10 cellular contexts compared by ENCODE assay signal in genomic region chr21:21003701-21004100, GRCh38. TPM values are rescaled to one million over a fixed set of nuclear protein-coding genes. Genes with fewer than 3 reads are reported as not detected.
A peak's percentile ranks its signal among the peaks of the same experiment; 100 is the strongest.
DNase-seq lines count a peak whose midpoint lies in the region; ATAC-seq, FAIRE-seq and TF ChIP-seq lines count a peak whose summit lies in the region.
"Had no signal": no experiment of that assay in that cellular context is flagged by ENCODE, and none has a peak within 500 bp of the region (broad histone marks: within the 10 kb centered on the region; RNA-seq: fewer than 3 reads in every experiment).

No MANE protein-coding gene starts in this region.

- ATAC-seq in upper lobe of right lung, result no peak
- ATAC-seq in HG02610 (IDR thresholded peaks at IDR 0.05; ENCODE audit: unreplicated experiment), result no peak

- H3K9me3 ChIP-seq in left ventricle myocardium inferior (replicated peaks) (no peaks in the 10 kb centered on the region), upper lobe of right lung (no peaks in the 10 kb centered on the region), tibial nerve (no peaks in the 10 kb centered on the region)
- H3K9me3 ChIP-seq: suprapubic skin had no signal

- WGBS in tibial nerve, 2 donors, result 69 to 79% methylated on average over 4 of the region's 4 CpGs

- H3K27ac ChIP-seq in left ventricle myocardium inferior (replicated peaks) (no peak overlapping the region), upper lobe of right lung (no peak overlapping the region), tibial nerve (peak overlapping the region in 1 of 4 donors; percentile 39)
- H3K27ac ChIP-seq: suprapubic skin had no signal

- TF ChIP-seq EP300 in tibial nerve (IDR thresholded peaks at IDR 0.05), result no peak

- DNase-seq in left ventricle myocardium inferior, result no peak
- no peak for DNase-seq in cardiac septum (ENCODE audit: low spot score)
- DNase-seq in NCI-H69 (lab: John Stamatoyannopoulos, UW), result peak; percentile 93
- peak; percentile 7 for DNase-seq in dermis blood vessel endothelial cell
- no peak for DNase-seq in upper lobe of right lung
- no peak for DNase-seq in tibial nerve (ENCODE audit: low spot score in 2 of 2)
- DNase-seq in GM12891 (ENCODE audit: insufficient read length, low spot score), result no peak
- DNase-seq: T-helper 9 cell had no signal

- H3K4me3 ChIP-seq in left ventricle myocardium inferior (no peak overlapping the region), upper lobe of right lung (no peak overlapping the region), tibial nerve (no peak overlapping the region)
- H3K4me3 ChIP-seq: suprapubic skin had no signal

- no peak for FAIRE-seq in GM12891 (lab: Jason Lieb, UNC)

- TF ChIP-seq POLR2A in tibial nerve (IDR thresholded peaks at IDR 0.05) (no peak), GM12891 (IDR thresholded peaks at IDR 0.05; ENCODE audit: low read depth, low read length) (no peak)

- TF ChIP-seq CTCF in left ventricle myocardium inferior (IDR thresholded peaks at IDR 0.05; ENCODE audit: borderline replicate concordance) (peak; percentile 28), upper lobe of right lung (IDR thresholded peaks at IDR 0.05) (peak; percentile 38), tibial nerve (IDR thresholded peaks at IDR 0.05) (peak in 1 of 5 experiments; percentile 19)

- intact Hi-C loops in left ventricle myocardium inferior (cut with micrococcal nuclease), result loop anchor here (10.0 kb wide), 1 partner anchor 91 kb away; no protein-coding TSS in a partner anchor
- intact Hi-C loops in cardiac septum (cut with DNase I), result no loop called here
- intact Hi-C loops in upper lobe of right lung (cut with DNase I), result no loop called here

- H3K36me3 ChIP-seq in left ventricle myocardium inferior (no peaks in the 10 kb centered on the region), upper lobe of right lung (no peaks in the 10 kb centered on the region), tibial nerve (no peaks in the 10 kb centered on the region)
- H3K36me3 ChIP-seq: suprapubic skin had no signal

- H3K4me1 ChIP-seq in left ventricle myocardium inferior, result peaks cover 6% of the 10 kb centered on the region
- peaks cover 5% of the 10 kb centered on the region for H3K4me1 ChIP-seq in upper lobe of right lung
- peaks cover 0 to 6% (median 2%) of the 10 kb centered on the region in 4 donors for H3K4me1 ChIP-seq in tibial nerve

- peaks cover 10% of the 10 kb centered on the region for H3K27me3 ChIP-seq in left ventricle myocardium inferior (ENCODE audit: low read depth)
- no peaks in the 10 kb centered on the region for H3K27me3 ChIP-seq in upper lobe of right lung
- H3K27me3 ChIP-seq in tibial nerve, result no peaks in the 10 kb centered on the region
- H3K27me3 ChIP-seq: suprapubic skin had no signal

TF ChIP-seq in GM12891, 5 proteins besides CTCF, POLR2A, EP300 and RAD21:
- no peak for TF ChIP-seq TAF1 (IDR thresholded peaks at IDR 0.05; ENCODE audit: low read depth, low read length)
- TF ChIP-seq POLR2AphosphoS5 (IDR thresholded peaks at IDR 0.05; ENCODE audit: low read depth, low read length), result no peak
- no peak for TF ChIP-seq SPI1 (IDR thresholded peaks at IDR 0.05; ENCODE audit: low read depth, low read length)
- TF ChIP-seq PAX5 (IDR thresholded peaks at IDR 0.05; ENCODE audit: insufficient read depth, low read length, severe bottlenecking), result no peak
- TF ChIP-seq POU2F2 (IDR thresholded peaks at IDR 0.05; ENCODE audit: low read depth, low read length), result no peak
TF ChIP-seq in GM12891: peak in this region for 0.

RNA-seq across cellular contexts. Expression of gene NCAM2, which starts 5.5 kb away (rescaled TPM):
- total RNA-seq in left ventricle myocardium inferior (4.4 TPM), cardiac septum (2.8 TPM), dermis blood vessel endothelial cell (0.17 and 0.42 TPM in 2 replicates), upper lobe of right lung (15.9 TPM), tibial nerve (10 to 100 TPM; 15.1 to 29.7 (median 23.9) TPM)
- not detected for polyA plus RNA-seq in GM12891 (2012; ENCODE audit: low read depth, missing spikeins)

Comparison
In these comparisons a context has a peak if more than half of its experiments do, and no peak if none do; other contexts are left out.
1. DNase-seq: peak in NCI-H69 (single experiment) and dermis blood vessel endothelial cell (single experiment); none in left ventricle myocardium inferior (single experiment), cardiac septum (single experiment), upper lobe of right lung (single experiment), tibial nerve (0 of 2) and GM12891 (single experiment).